Comparison of ENCODE assay signal across 8 cellular contexts in the genomic region with DNA sequence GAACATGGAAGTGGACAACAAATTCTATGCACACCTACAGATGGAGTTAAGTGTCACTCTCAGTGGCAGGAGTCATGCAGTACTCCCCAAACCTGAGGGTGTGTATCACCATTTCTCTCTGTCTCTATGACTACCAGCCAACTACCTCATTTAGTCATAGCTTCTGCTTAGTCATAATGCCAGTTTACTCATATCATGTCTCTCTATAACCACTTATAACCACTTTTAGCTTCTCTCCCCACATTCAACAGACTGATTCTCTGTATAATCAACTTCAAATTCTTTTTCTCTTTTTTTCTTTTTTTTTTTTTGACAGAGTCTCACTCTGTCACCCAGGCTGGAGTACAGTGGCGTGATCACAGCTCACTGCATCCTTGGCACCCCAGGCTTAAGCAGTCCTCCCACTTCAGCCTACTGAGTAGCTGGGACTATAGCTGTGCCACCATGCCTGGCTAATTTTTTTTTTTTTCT. TPM values are rescaled to one million over a fixed set of nuclear protein-coding genes. Genes with fewer than 3 reads are reported as not detected.
A peak's percentile ranks its signal among the peaks of the same experiment; 100 is the strongest.
DNase-seq lines count a peak whose midpoint lies in the region; ATAC-seq, FAIRE-seq and TF ChIP-seq lines count a peak whose summit lies in the region.

No MANE protein-coding gene starts in this region.

- no peaks in the 10 kb centered on the region for H3K9me3 ChIP-seq in Panc1 (ENCODE audit: control insufficient read depth, insufficient read depth, low read depth, low read length)
- no peaks in the 10 kb centered on the region for H3K9me3 ChIP-seq in testis
- no peaks in the 10 kb centered on the region for H3K9me3 ChIP-seq in spleen

- ATAC-seq in GM19023 (IDR thresholded peaks at IDR 0.05; ENCODE audit: unreplicated experiment) (peak; percentile 99), HG03066 (IDR thresholded peaks at IDR 0.05; ENCODE audit: low read depth, unreplicated experiment) (peak; percentile 100), Panc1 (peak; percentile 94)

- BruUV-seq in Panc1 (replicated peaks; lab: Mats Ljungman, UMichigan): no TSS peak

- H3K4me1 ChIP-seq in Panc1 (ENCODE audit: control insufficient read depth, insufficient read depth, low read length): no peaks in the 10 kb centered on the region
- no peaks in the 10 kb centered on the region for H3K4me1 ChIP-seq in testis
- peaks cover 0 to 6% (median 4%) of the 10 kb centered on the region in 6 donors for H3K4me1 ChIP-seq in spleen

- intact Hi-C loops in Panc1 (cut with micrococcal nuclease; ENCODE audit: unreplicated experiment) (no loop called here), testis (cut with DNase I; ENCODE audit: low total_unique reads) (loop anchor here (5.0 to 10.0 kb wide), 2 partner anchors 257 to 420 kb away; no protein-coding TSS in a partner anchor), spleen (cut with DNase I; ENCODE audit: low total_unique reads) (loop anchor here (5.0 kb wide), 2 partner anchors 262 to 417 kb away; no protein-coding TSS in a partner anchor)

- H3K36me3 ChIP-seq in Panc1 (ENCODE audit: control insufficient read depth, insufficient read depth, low read length) (no peaks in the 10 kb centered on the region), bronchial epithelial cell (ENCODE audit: control insufficient read depth, insufficient read depth, low read length) (no peaks in the 10 kb centered on the region), testis (ENCODE audit: low read depth, missing control alignments) (no peaks in the 10 kb centered on the region), spleen (no peaks in the 10 kb centered on the region)

- CTCF ChIA-PET in Panc1 (lab: Charles Lee): interaction anchor here (0.6 to 1.1 kb wide), 4 partner anchors 15 to 709 kb away, joined by 3 to 4 read pairs (median 3); no protein-coding TSS in a partner anchor

- no peak overlapping the region for H3K4me3 ChIP-seq in AG09309 (ENCODE audit: control insufficient read depth, low read depth, low read length)
- H3K4me3 ChIP-seq in Panc1 (ENCODE audit: low read depth in 2 of 2, low read length in 2 of 2): no peak overlapping the region
- no peak overlapping the region for H3K4me3 ChIP-seq in bronchial epithelial cell (ENCODE audit: low read depth, low read length)
- no peak overlapping the region for H3K4me3 ChIP-seq in testis
- H3K4me3 ChIP-seq in spleen: no peak overlapping the region

- POLR2A ChIA-PET in Panc1 (lab: Charles Lee): interaction anchor here (0.6 kb wide), 1 partner anchor 47 kb away, joined by 3 read pairs; no protein-coding TSS in a partner anchor

- 76 to 95% methylated on average over 1 of the region's 1 CpG for WGBS in testis, 2 donors
- 65 to 79% (median 75%) methylated on average over 1 of the region's 1 CpG for WGBS in spleen, 5 donors

- TF ChIP-seq CTCF in AG09309 (IDR thresholded peaks at IDR 0.05; ENCODE audit: control insufficient read depth, insufficient read depth, low read depth, low read length, missing control alignments) (no peak), Panc1 (IDR thresholded peaks at IDR 0.05) (no peak), bronchial epithelial cell (IDR thresholded peaks at IDR 0.05; ENCODE audit: insufficient read depth, low read length, severe bottlenecking) (no peak), testis (IDR thresholded peaks at IDR 0.05) (no peak), spleen (IDR thresholded peaks at IDR 0.05 in 8 of 11, conservative IDR thresholded peaks at IDR 0.05 in 3 of 11) (no peak)

- in situ Hi-C loops in Panc1 (cut with HindIII; ENCODE audit: low pct_unique_long_range_greater_than_20kb, low sequenced_read_pairs): no loop called here

- TF ChIP-seq POLR2A in testis (IDR thresholded peaks at IDR 0.05) (no peak), spleen (IDR thresholded peaks at IDR 0.05) (no peak)

- H3K27me3 ChIP-seq in Panc1 (ENCODE audit: control insufficient read depth, insufficient read depth, low read length) (no peaks in the 10 kb centered on the region), bronchial epithelial cell (ENCODE audit: control insufficient read depth, insufficient read depth, low read length) (no peaks in the 10 kb centered on the region), testis (no peaks in the 10 kb centered on the region), spleen (replicated peaks in 1 of 7) (no peaks in the 10 kb centered on the region)

- no peak overlapping the region for H3K27ac ChIP-seq in Panc1 (ENCODE audit: low read length)
- no peak overlapping the region for H3K27ac ChIP-seq in testis
- H3K27ac ChIP-seq in spleen: no peak overlapping the region

- no peak for FAIRE-seq in bronchial epithelial cell (lab: Jason Lieb, UNC)

- DNase-seq in AG09309 (ENCODE audit: low read depth) (peak; percentile 78), Panc1 (ENCODE audit: low read depth, low spot score) (peak; percentile 96), bronchial epithelial cell (ENCODE audit: low read depth) (peak; percentile 99), testis (no peak), spleen (no peak)
- peak; percentile 25 to 31 for DNase-seq in stimulated activated CD4-positive, alpha-beta T cell treated with anti-CD3 and anti-CD28 coated beads, Interleukin-15, amount 100 ng/mL, for 48 hours (ENCODE audit: low read depth in 2 of 2)

RNA-seq across cellular contexts. Expression of a gene that starts 13.8 kb away (rescaled TPM):
- total RNA-seq in Panc1 (2021; ENCODE audit: unreplicated experiment) (146 TPM), bronchial epithelial cell (38.7 and 49.5 TPM in 2 replicates), testis (10 to 100 TPM; 76.4 to 84.0 TPM), spleen (10 to 100 TPM; 27.7 to 54.5 (median 45.3) TPM)
- polyA plus RNA-seq in Panc1 (2012; ENCODE audit: insufficient read length): 89.8 TPM
- polyA plus RNA-seq in testis (ENCODE audit: insufficient read depth, low read depth, low replicate concordance) (103 TPM), spleen (10 to 100 TPM; 46.1 to 61.5 (median 59.7) TPM)

RNA-seq across cellular contexts. Expression of a gene that starts 37.1 kb away (rescaled TPM):
- total RNA-seq in Panc1 (2021; ENCODE audit: unreplicated experiment) (82.2 TPM), bronchial epithelial cell (14.6 and 19.5 TPM in 2 replicates), testis (10 to 100 TPM; 16.4 to 17.3 TPM), spleen (10 to 100 TPM; 16.2 to 21.8 (median 17.5) TPM)
- polyA plus RNA-seq in Panc1 (2012; ENCODE audit: insufficient read length): 35.5 TPM
- polyA plus RNA-seq in testis (ENCODE audit: insufficient read depth, low read depth, low replicate concordance) (23.3 TPM), spleen (10 to 100 TPM; 16.3 to 21.9 (median 17.7) TPM)

Comparison
In these comparisons a context has a peak if more than half of its experiments do, and no peak if none do; other contexts are left out.
1. DNase-seq: peak in AG09309 (single experiment), Panc1 (single experiment), bronchial epithelial cell (single experiment) and stimulated activated CD4-positive, alpha-beta T cell treated with anti-CD3 and anti-CD28 coated beads, Interleukin-15, amount 100 ng/mL, for 48 hours (2 of 2); none in testis (single experiment) and spleen (single experiment).
2. Peak in every context shown above with its lines, with median percentiles within 50 percentile points of each other: ATAC-seq.